ENCODE assay signal across 17 cellular contexts in the genomic region with DNA sequence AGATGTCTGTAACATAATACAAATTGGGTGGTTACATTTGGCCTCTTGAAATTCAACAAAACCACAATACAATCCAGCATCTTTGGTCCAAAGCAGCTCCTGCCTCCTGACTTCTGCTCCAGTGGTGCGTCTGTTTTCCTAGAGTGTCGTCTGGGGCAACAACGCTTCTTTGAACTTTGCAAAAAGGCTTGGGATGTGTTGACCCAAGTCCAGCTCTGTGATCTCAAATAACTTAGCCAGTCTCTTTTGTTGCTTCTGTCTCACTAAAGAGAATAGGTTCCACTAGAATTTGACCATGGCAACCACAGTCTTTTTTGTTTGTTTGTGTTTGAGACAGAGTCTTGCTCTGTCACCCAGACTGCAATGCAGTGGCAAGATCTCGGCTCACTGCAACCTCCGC.
DNase-seq lines count a peak whose midpoint lies in the region; ATAC-seq, FAIRE-seq and TF ChIP-seq lines count a peak whose summit lies in the region.
"Had no signal": no experiment of that assay in that cellular context is flagged by ENCODE, and none has a peak within 500 bp of the region (broad histone marks: within the 10 kb centered on the region; RNA-seq: fewer than 3 reads in every experiment).

No MANE protein-coding gene starts in this region.

- CTCF ChIA-PET in HepG2 (lab: Yijun Ruan, JAX; ENCODE audit: low intra/inter-chr PET ratio, low total read pairs): no interaction called here

- WGBS in HepG2 (ENCODE audit: low lambda C conversion rate): 14% methylated on average over 5 of the region's 5 CpGs
- 83% methylated on average over 1 of the region's 5 CpGs for WGBS in right lobe of liver (ENCODE audit: insufficient coverage, low coverage, low lambda C conversion rate, missing lambda C conversion rate)
- 79 to 95% methylated on average over 5 of the region's 5 CpGs for WGBS in endodermal cell (ENCODE audit: insufficient coverage in 1 of 2, insufficient read length in 1 of 2), 2 experiments

- H3K27ac Mint-ChIP-seq in endodermal cell (no peak overlapping the region), mesothelial cell of epicardium (no peak overlapping the region)
- H3K27ac Mint-ChIP-seq: CD14-positive monocyte, HFFc6 had no signal

- H3K27me3 Mint-ChIP-seq in endodermal cell (ENCODE audit: insufficient read depth) (no peaks in the 10 kb centered on the region), mesothelial cell of epicardium (ENCODE audit: low read depth) (no peaks in the 10 kb centered on the region)

- no peak overlapping the region for H3K4me2 ChIP-seq in HepG2 (ENCODE audit: low read depth, low read length)

- in situ Hi-C loops in HepG2 (cut with HindIII; ENCODE audit: extremely low pct_ligation_motif_present, low pct_unique_long_range_greater_than_20kb): no loop called here

- TF ChIP-seq POLR2A in HepG2 (IDR thresholded peaks at IDR 0.05; ENCODE audit: insufficient read depth in 1 of 2, low read depth in 2 of 2, low read length in 2 of 2) (no peak), right lobe of liver (IDR thresholded peaks at IDR 0.05) (no peak)

- no peaks in the 10 kb centered on the region for H3K4me1 Mint-ChIP-seq in endodermal cell
- H3K4me1 Mint-ChIP-seq in mesothelial cell of epicardium: no peaks in the 10 kb centered on the region
- H3K4me1 Mint-ChIP-seq: CD14-positive monocyte had no signal

- no TSS peak for BruUV-seq in HepG2 (replicated peaks; lab: Mats Ljungman, UMichigan)

- no peak for TF ChIP-seq RAD21 in HepG2 (CRISPR knock-in tag; IDR thresholded peaks at IDR 0.05)

- H4K20me1 ChIP-seq in HepG2 (ENCODE audit: insufficient read depth, low read length): peaks cover 3% of the 10 kb centered on the region; the same call in 1 of the 2 replicates

- no peaks in the 10 kb centered on the region for H3K27me3 ChIP-seq in HepG2 (ENCODE audit: control insufficient read depth in 1 of 2, insufficient read depth in 2 of 2, low read length in 2 of 2)
- H3K27me3 ChIP-seq in right lobe of liver: no peaks in the 10 kb centered on the region
- no peaks in the 10 kb centered on the region for H3K27me3 ChIP-seq in endodermal cell (ENCODE audit: control insufficient read depth, insufficient read depth, low read length, poor library complexity, severe bottlenecking)

- no peaks in the 10 kb centered on the region for H3K79me2 ChIP-seq in HepG2 (ENCODE audit: insufficient read depth, low read length)

- peak; percentile 82 for DNase-seq in HepG2 (ENCODE audit: low spot score)
- no peak for DNase-seq in right lobe of liver
- DNase-seq in NCI-H2107 (lab: John Stamatoyannopoulos, UW): peak; percentile 32
- no peak for DNase-seq in endodermal cell
- DNase-seq in posterior vena cava (ENCODE audit: low spot score): no peak
- no peak for DNase-seq in mesothelial cell of epicardium (ENCODE audit: low spot score in 2 of 2, unreplicated experiment in 2 of 2)
- DNase-seq: CD8-positive, alpha-beta T cell; COR-L47; EL; HCEC 1CT; HFFc6; KBM-7 had no signal

- H3K9me3 ChIP-seq in HepG2 (ENCODE audit: low read length): no peaks in the 10 kb centered on the region
- no peaks in the 10 kb centered on the region for H3K9me3 ChIP-seq in right lobe of liver
- peaks cover 21% of the 10 kb centered on the region for H3K9me3 ChIP-seq in endodermal cell (ENCODE audit: control insufficient read depth, low read length)

- TF ChIP-seq CTCF in HepG2 (CRISPR knock-in tag; IDR thresholded peaks at IDR 0.05): no peak
- TF ChIP-seq CTCF in right lobe of liver (IDR thresholded peaks at IDR 0.05): no peak
- TF ChIP-seq CTCF in endodermal cell (conservative IDR thresholded peaks at IDR 0.05): no peak
- TF ChIP-seq CTCF in mesothelial cell of epicardium (IDR thresholded peaks at IDR 0.05; ENCODE audit: unreplicated experiment): no peak

- H3K4me1 ChIP-seq in HepG2 (ENCODE audit: insufficient read depth, low read length) (peaks cover 52% of the 10 kb centered on the region), right lobe of liver (peaks cover 0 to 8% (median 0%) of the 10 kb centered on the region in 4 donors), endodermal cell (ENCODE audit: control insufficient read depth, insufficient read depth, low read length) (no peaks in the 10 kb centered on the region)

- H3K4me3 Mint-ChIP-seq in endodermal cell (no peak overlapping the region), mesothelial cell of epicardium (no peak overlapping the region)
- H3K4me3 Mint-ChIP-seq: CD14-positive monocyte; CD8-positive, alpha-beta T cell; HFFc6 had no signal

- H3K36me3 ChIP-seq in HepG2 (replicated peaks in 1 of 2; ENCODE audit: control insufficient read depth in 1 of 2, insufficient read depth in 2 of 2, low read length in 2 of 2): no peaks in the 10 kb centered on the region
- no peaks in the 10 kb centered on the region for H3K36me3 ChIP-seq in right lobe of liver
- no peaks in the 10 kb centered on the region for H3K36me3 ChIP-seq in endodermal cell (ENCODE audit: control insufficient read depth, insufficient read depth, low read length)

- POLR2A ChIA-PET in HepG2 (lab: Yijun Ruan, JAX): no interaction called here

- TF ChIP-seq EP300 in HepG2 (IDR thresholded peaks at IDR 0.05; ENCODE audit: low read depth in 2 of 2, low read length in 2 of 2): peak; percentile 7 to 12; a peak in 1 of 4 replicates
- no peak for TF ChIP-seq EP300 in HepG2 (CRISPR knock-in tag; IDR thresholded peaks at IDR 0.05; ENCODE audit: borderline replicate concordance)

- H3K27ac ChIP-seq in HepG2 (ENCODE audit: extremely low read length, insufficient read depth, low read length) (peak overlapping the region; percentile 41), right lobe of liver (no peak overlapping the region), endodermal cell (ENCODE audit: low read depth, low read length) (peak overlapping the region; percentile 78)
- H3K27ac ChIP-seq: HL-60 had no signal

- H3K9ac ChIP-seq in HepG2 (ENCODE audit: insufficient read depth, low read depth, low read length): no peak overlapping the region
- H3K9ac ChIP-seq in endodermal cell (ENCODE audit: extremely low read depth, low read length, poor library complexity, severe bottlenecking): no peak overlapping the region

- H3K36me3 Mint-ChIP-seq in endodermal cell (ENCODE audit: low read depth): peaks cover 2% of the 10 kb centered on the region
- H3K36me3 Mint-ChIP-seq in mesothelial cell of epicardium: peaks cover 3% of the 10 kb centered on the region
- H3K36me3 Mint-ChIP-seq: CD14-positive monocyte had no signal

- H3K4me3 ChIP-seq in HepG2 (replicated peaks in 1 of 3; ENCODE audit: insufficient read depth in 1 of 3, low read depth in 2 of 3, low read length in 3 of 3) (no peak overlapping the region), right lobe of liver (no peak overlapping the region), endodermal cell (ENCODE audit: low read length) (no peak overlapping the region)

- no peak for FAIRE-seq in HepG2 (lab: Jason Lieb, UNC)
- FAIRE-seq: G401.6, GM12891 had no signal

- H2AFZ ChIP-seq in HepG2 (ENCODE audit: low read length): no peak overlapping the region

- ATAC-seq in HepG2 (peak; percentile 88), right lobe of liver (no peak), HG03342 (IDR thresholded peaks at IDR 0.05; ENCODE audit: unreplicated experiment) (no peak)
- ATAC-seq: CD8-positive, alpha-beta T cell had no signal

- H3K9me3 Mint-ChIP-seq in endodermal cell (peaks cover 11% of the 10 kb centered on the region), mesothelial cell of epicardium (no peaks in the 10 kb centered on the region)

- intact Hi-C loops in HepG2 (cut with micrococcal nuclease; ENCODE audit: unreplicated experiment): no loop called here
- intact Hi-C loops in right lobe of liver (cut with DNase I): no loop called here
- intact Hi-C loops in posterior vena cava (cut with DNase I): no loop called here

TF ChIP-seq in HepG2, 621 proteins besides CTCF, POLR2A, EP300 and RAD21 (continues in another document):
- TF ChIP-seq, protein P1, sequence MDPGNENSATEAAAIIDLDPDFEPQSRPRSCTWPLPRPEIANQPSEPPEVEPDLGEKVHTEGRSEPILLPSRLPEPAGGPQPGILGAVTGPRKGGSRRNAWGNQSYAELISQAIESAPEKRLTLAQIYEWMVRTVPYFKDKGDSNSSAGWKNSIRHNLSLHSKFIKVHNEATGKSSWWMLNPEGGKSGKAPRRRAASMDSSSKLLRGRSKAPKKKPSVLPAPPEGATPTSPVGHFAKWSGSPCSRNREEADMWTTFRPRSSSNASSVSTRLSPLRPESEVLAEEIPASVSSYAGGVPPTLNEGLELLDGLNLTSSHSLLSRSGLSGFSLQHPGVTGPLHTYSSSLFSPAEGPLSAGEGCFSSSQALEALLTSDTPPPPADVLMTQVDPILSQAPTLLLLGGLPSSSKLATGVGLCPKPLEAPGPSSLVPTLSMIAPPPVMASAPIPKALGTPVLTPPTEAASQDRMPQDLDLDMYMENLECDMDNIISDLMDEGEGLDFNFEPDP (CRISPR knock-in tag; conservative IDR thresholded peaks at IDR 0.05): no peak
- TF ChIP-seq, protein P2, sequence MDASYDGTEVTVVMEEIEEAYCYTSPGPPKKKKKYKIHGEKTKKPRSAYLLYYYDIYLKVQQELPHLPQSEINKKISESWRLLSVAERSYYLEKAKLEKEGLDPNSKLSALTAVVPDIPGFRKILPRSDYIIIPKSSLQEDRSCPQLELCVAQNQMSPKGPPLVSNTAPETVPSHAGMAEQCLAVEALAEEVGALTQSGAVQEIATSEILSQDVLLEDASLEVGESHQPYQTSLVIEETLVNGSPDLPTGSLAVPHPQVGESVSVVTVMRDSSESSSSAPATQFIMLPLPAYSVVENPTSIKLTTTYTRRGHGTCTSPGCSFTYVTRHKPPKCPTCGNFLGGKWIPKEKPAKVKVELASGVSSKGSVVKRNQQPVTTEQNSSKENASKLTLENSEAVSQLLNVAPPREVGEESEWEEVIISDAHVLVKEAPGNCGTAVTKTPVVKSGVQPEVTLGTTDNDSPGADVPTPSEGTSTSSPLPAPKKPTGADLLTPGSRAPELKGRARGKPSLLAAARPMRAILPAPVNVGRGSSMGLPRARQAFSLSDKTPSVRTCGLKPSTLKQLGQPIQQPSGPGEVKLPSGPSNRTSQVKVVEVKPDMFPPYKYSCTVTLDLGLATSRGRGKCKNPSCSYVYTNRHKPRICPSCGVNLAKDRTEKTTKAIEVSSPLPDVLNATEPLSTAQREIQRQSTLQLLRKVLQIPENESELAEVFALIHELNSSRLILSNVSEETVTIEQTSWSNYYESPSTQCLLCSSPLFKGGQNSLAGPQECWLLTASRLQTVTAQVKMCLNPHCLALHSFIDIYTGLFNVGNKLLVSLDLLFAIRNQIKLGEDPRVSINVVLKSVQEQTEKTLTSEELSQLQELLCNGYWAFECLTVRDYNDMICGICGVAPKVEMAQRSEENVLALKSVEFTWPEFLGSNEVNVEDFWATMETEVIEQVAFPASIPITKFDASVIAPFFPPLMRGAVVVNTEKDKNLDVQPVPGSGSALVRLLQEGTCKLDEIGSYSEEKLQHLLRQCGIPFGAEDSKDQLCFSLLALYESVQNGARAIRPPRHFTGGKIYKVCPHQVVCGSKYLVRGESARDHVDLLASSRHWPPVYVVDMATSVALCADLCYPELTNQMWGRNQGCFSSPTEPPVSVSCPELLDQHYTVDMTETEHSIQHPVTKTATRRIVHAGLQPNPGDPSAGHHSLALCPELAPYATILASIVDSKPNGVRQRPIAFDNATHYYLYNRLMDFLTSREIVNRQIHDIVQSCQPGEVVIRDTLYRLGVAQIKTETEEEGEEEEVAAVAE (CRISPR knock-in tag; IDR thresholded peaks at IDR 0.05; ENCODE audit: borderline replicate concordance): no peak
- TF ChIP-seq HCFC1 (IDR thresholded peaks at IDR 0.05; ENCODE audit: low read depth, low read length): no peak

Comparison
In these comparisons a context has a peak if more than half of its experiments do, and no peak if none do; other contexts are left out.
1. DNase-seq: peak in HepG2 (single experiment) and NCI-H2107 (single experiment); none in right lobe of liver (0 of 3), endodermal cell (single experiment), posterior vena cava (single experiment) and mesothelial cell of epicardium (0 of 2).
2. H3K27ac ChIP-seq: peak in HepG2 (single experiment) and endodermal cell (single experiment); none in right lobe of liver (0 of 3).